In the genomic region with DNA sequence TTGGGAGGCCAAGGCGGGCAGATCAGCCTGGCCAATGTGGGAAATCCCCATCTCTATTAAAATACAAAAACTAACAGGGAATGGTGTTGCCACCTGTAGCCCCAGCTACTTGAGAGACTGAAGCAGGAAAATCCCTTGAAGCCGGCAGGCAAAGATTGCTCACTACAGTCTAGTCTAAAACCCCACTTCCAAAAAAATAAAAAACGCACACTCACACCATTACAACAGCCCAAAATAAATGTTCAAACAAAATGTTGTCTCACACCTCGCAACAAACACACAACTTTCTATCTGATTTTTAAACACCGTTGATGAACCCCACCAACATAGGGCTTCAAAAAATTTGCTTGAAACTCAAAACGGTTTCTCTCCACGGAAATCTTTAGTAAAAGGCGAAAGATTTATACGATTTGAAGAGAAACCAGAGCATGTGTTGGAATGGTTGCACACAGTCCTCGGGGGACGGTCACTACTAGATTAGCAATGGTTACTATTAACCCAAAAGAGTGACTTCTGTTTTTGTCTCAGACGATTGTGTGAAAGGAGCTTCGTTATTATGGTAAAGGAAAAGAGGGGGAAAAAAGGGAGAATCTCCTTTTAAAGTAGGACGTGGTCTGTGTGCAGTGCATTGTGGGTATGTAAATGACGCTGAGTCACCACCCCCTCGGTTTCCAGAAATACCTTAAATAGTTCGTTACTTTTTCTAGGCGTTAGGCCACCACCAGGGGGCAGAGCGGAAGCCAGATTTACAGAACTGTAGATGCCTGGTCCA, we compare ENCODE assay signal across 8 cellular contexts. TPM values are rescaled to one million over a fixed set of nuclear protein-coding genes. Genes with fewer than 3 reads are reported as not detected.
A peak's percentile ranks its signal among the peaks of the same experiment; 100 is the strongest.
DNase-seq lines count a peak whose midpoint lies in the region; ATAC-seq and TF ChIP-seq lines count a peak whose summit lies in the region.

A gene (minus strand): TSS at position 430 of the 772 bp plus-strand sequence.

- peak within 1 kb of the TSS; percentile 100 for H3K27ac ChIP-seq in endodermal cell (ENCODE audit: low read depth, low read length)
- H3K27ac ChIP-seq in mesodermal cell (ENCODE audit: low read depth, low read length, severe bottlenecking): peak within 1 kb of the TSS; percentile 97

- WGBS in endodermal cell (ENCODE audit: insufficient coverage in 1 of 2, insufficient read length in 1 of 2), 2 experiments: 12 to 21% methylated on average over 10 to 19 of the region's 19 CpGs
- WGBS in mesodermal cell (ENCODE audit: insufficient coverage in 2 of 2), 2 experiments: 21 to 29% methylated on average over 10 to 14 of the region's 19 CpGs

- peak; percentile 56 for ATAC-seq in GM21367 (IDR thresholded peaks at IDR 0.05; ENCODE audit: unreplicated experiment)

- H3K4me3 ChIP-seq in Caco-2 (ENCODE audit: low read depth, low read length) (peak within 1 kb of the TSS; percentile 18; the same call in 1 of the 2 replicates), endodermal cell (ENCODE audit: low read length) (peak within 1 kb of the TSS; percentile 73), mesodermal cell (ENCODE audit: extremely low read depth, insufficient read depth, low read length, poor library complexity, severe bottlenecking) (no peak within 1 kb of the TSS)

- H3K27me3 ChIP-seq in Caco-2 (replicated peaks; ENCODE audit: control insufficient read depth, insufficient read depth, low read length): no peaks in the 10 kb centered on the region
- H3K27me3 ChIP-seq in endodermal cell (ENCODE audit: control insufficient read depth, insufficient read depth, low read length, poor library complexity, severe bottlenecking): no peaks in the 10 kb centered on the region

- H3K36me3 Mint-ChIP-seq in Caco-2 (ENCODE audit: insufficient read depth, unreplicated experiment) (peaks cover 14% of the 10 kb centered on the region), endodermal cell (ENCODE audit: low read depth) (no peaks in the 10 kb centered on the region)

- BruUV-seq in Caco-2 (replicated peaks; lab: Mats Ljungman, UMichigan): TSS peak; percentile 100

- peak within 1 kb of the TSS; percentile 96 for H3K9ac ChIP-seq in endodermal cell (ENCODE audit: extremely low read depth, low read length, poor library complexity, severe bottlenecking)

- TF ChIP-seq CTCF in Caco-2 (IDR thresholded peaks at IDR 0.05; ENCODE audit: insufficient read depth in 1 of 2, low read depth in 1 of 2, low read length in 1 of 2, severe bottlenecking in 1 of 2, unreplicated experiment in 1 of 2): peak; percentile 69 to 78
- peak; percentile 91 for TF ChIP-seq CTCF in endodermal cell (conservative IDR thresholded peaks at IDR 0.05)

- H3K27ac Mint-ChIP-seq in Caco-2 (ENCODE audit: unreplicated experiment) (peak within 1 kb of the TSS; percentile 99), endodermal cell (peak within 1 kb of the TSS; percentile 100)

- H3K4me1 Mint-ChIP-seq in Caco-2 (ENCODE audit: low read depth, unreplicated experiment) (peaks cover 12% of the 10 kb centered on the region), endodermal cell (peaks cover 9% of the 10 kb centered on the region)

- CTCF ChIA-PET in Caco-2 (lab: Charles Lee): interaction anchor here (0.6 to 1.4 kb wide), 6 partner anchors 9 to 251 kb away, joined by 3 to 5 read pairs (median 4); a partner anchor contains a TSS

- POLR2A ChIA-PET in Caco-2 (lab: Charles Lee): interaction anchor here (0.6 to 1.7 kb wide), 9 partner anchors 9 to 572 kb away, joined by 3 to 46 read pairs (median 7); a partner anchor contains a TSS

- H3K4me1 ChIP-seq in Caco-2 (no peaks in the 10 kb centered on the region), endodermal cell (ENCODE audit: control insufficient read depth, insufficient read depth, low read length) (no peaks in the 10 kb centered on the region), mesodermal cell (ENCODE audit: control insufficient read depth, insufficient read depth, low read length, poor library complexity, severe bottlenecking) (no peaks in the 10 kb centered on the region)

- H3K9me3 ChIP-seq in Caco-2 (no peaks in the 10 kb centered on the region), endodermal cell (ENCODE audit: control insufficient read depth, low read length) (no peaks in the 10 kb centered on the region), mesodermal cell (ENCODE audit: control insufficient read depth, low read length) (no peaks in the 10 kb centered on the region)

- no peaks in the 10 kb centered on the region for H3K36me3 ChIP-seq in Caco-2 (ENCODE audit: control insufficient read depth, insufficient read depth, low read length)
- H3K36me3 ChIP-seq in endodermal cell (ENCODE audit: control insufficient read depth, insufficient read depth, low read length): no peaks in the 10 kb centered on the region
- no peaks in the 10 kb centered on the region for H3K36me3 ChIP-seq in mesodermal cell (ENCODE audit: control insufficient read depth, insufficient read depth, low read length)

- no peaks in the 10 kb centered on the region for H3K27me3 Mint-ChIP-seq in Caco-2 (ENCODE audit: insufficient read depth, unreplicated experiment)
- H3K27me3 Mint-ChIP-seq in endodermal cell (ENCODE audit: insufficient read depth): no peaks in the 10 kb centered on the region

- intact Hi-C loops in Caco-2 (cut with micrococcal nuclease; ENCODE audit: unreplicated experiment): loop anchor here (1.0 to 5.0 kb wide), 3 partner anchors 8 to 89 kb away; a partner anchor contains a TSS

- H3K9me3 Mint-ChIP-seq in Caco-2 (ENCODE audit: unreplicated experiment) (no peaks in the 10 kb centered on the region), endodermal cell (peaks cover 2% of the 10 kb centered on the region)

- H3K4me3 Mint-ChIP-seq in Caco-2 (ENCODE audit: unreplicated experiment) (peak within 1 kb of the TSS; percentile 59), endodermal cell (peak within 1 kb of the TSS; percentile 28)

- peak; percentile 90 for DNase-seq in Caco-2
- DNase-seq in HT1080 (ENCODE audit: low read depth): peak; percentile 100
- peak; percentile 90 for DNase-seq in NK-92 treated with Interleukin-12 subunit alpha and Interleukin-12 subunit beta, amount 100 ng/mL, for 24 hours (lab: John Stamatoyannopoulos, UW)
- DNase-seq in activated CD8-positive, alpha-beta memory T cell treated with anti-CD3 and anti-CD28 coated beads for 4 hours (ENCODE audit: low read depth in 2 of 2): peak; percentile 86 to 88
- peak; percentile 96 for DNase-seq in endodermal cell
- DNase-seq in stimulated activated CD8-positive, alpha-beta memory T cell treated with anti-CD3 and anti-CD28 coated beads, Interleukin-15, amount 100 ng/mL, for 24 hours (ENCODE audit: low read depth): peak; percentile 78

RNA-seq across cellular contexts. Expression of the gene that starts here (rescaled TPM):
- total RNA-seq in Caco-2 (2022): 16.3 TPM in 1 of 2 replicates, not detected in the other
- total RNA-seq in HT1080 (2014; rRNA removed; shearing (Covaris generic)): not detected in 2 replicates
- polyA plus RNA-seq in HT1080 (2015; cell fraction: cytosol; rRNA removed): not detected in 2 replicates
- not detected in 2 replicates for polyA plus RNA-seq in HT1080 (2015; cell fraction: nucleus; rRNA removed)
- not detected for total RNA-seq in endodermal cell
- 3,859 TPM for polyA plus RNA-seq in endodermal cell (2013, experiment 1 of 2)
- polyA plus RNA-seq in endodermal cell (2013, experiment 2 of 2): 7,427 TPM
- polyA plus RNA-seq in mesodermal cell (2013, experiment 1 of 2): 2,527 TPM
- polyA plus RNA-seq in mesodermal cell (2013, experiment 2 of 2): 4,680 TPM

Comparison
In these comparisons a context has a peak if more than half of its experiments do, and no peak if none do; other contexts are left out.
1. Peak in DNase-seq in HT1080; RNA of the gene not detected or under 1 TPM.